Comparison of ENCODE assay signal across 1 cellular context in the genomic region with DNA sequence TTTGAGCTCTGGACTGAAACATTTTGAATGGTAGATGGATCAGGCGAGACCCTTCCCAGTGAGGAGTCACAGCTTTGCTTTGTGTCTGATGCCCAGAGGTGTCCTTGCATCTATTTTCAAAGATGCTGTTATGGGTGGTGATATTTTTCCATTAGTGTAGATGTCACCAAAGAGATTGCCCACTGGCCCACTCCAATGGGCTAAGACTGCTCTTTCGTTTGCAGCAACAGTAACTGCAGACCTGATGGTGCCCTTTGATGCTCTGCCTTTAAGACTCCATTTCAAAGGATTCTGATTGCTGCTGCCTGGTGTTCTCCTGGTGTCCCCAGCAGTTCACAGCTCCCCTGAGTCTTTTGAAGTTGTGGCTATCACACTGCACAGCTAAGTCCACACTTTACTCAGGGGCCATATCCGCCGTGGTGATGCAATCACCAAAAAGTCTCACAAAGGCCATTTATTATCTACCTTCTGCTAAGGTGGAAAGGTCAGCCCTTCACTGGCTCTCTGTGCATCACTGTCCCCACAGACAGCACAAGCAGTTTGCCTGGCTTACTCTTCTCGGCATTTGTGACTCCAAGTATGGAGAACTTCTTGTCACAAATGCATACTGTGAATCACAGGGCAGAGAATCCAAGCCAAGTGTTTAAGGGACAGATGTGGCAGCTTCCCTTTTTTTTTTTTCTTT.
TF ChIP-seq lines count a peak whose summit lies in the region.

No MANE protein-coding gene starts in this region.

TF ChIP-seq in HepG2, 621 proteins besides CTCF, POLR2A, EP300 and RAD21 (continued from another document and continues in another):
- TF ChIP-seq DBP (CRISPR knock-in tag; IDR thresholded peaks at IDR 0.05; ENCODE audit: not compliant biosample characterization) (peak; percentile 87), NCOA2 (CRISPR knock-in tag; IDR thresholded peaks at IDR 0.05) (peak; percentile 100), ZNF296 (CRISPR knock-in tag; conservative IDR thresholded peaks at IDR 0.05) (no peak), NR2F1 (CRISPR knock-in tag; IDR thresholded peaks at IDR 0.05) (peak; percentile 99), NFYB (CRISPR knock-in tag; IDR thresholded peaks at IDR 0.05) (peak; percentile 56), ZNF12 (CRISPR knock-in tag; IDR thresholded peaks at IDR 0.05) (peak; percentile 92), ZNF629 (CRISPR knock-in tag; conservative IDR thresholded peaks at IDR 0.05) (peak; percentile 79), HCFC1 (IDR thresholded peaks at IDR 0.05; ENCODE audit: low read depth, low read length) (no peak), ZNF431 (CRISPR knock-in tag; IDR thresholded peaks at IDR 0.05; ENCODE audit: borderline replicate concordance, low read depth) (peak; percentile 97), RXRB (CRISPR knock-in tag; IDR thresholded peaks at IDR 0.05; ENCODE audit: borderline replicate concordance) (peak; percentile 99), NFE2 (CRISPR knock-in tag; IDR thresholded peaks at IDR 0.05) (no peak), SIN3B (IDR thresholded peaks at IDR 0.05; ENCODE audit: low read length) (no peak; the same call in 1 of the 2 replicates), NFATC3 (CRISPR knock-in tag; IDR thresholded peaks at IDR 0.05) (peak; percentile 89; the same call in 1 of the 2 replicates), ARID5B (CRISPR knock-in tag; IDR thresholded peaks at IDR 0.05) (peak; percentile 100), ZNF557 (CRISPR knock-in tag; IDR thresholded peaks at IDR 0.05) (peak; percentile 97; the same call in 1 of the 2 replicates), ZFP36L2 (CRISPR knock-in tag; IDR thresholded peaks at IDR 0.05) (peak; percentile 81; the same call in 1 of the 2 replicates), ZBTB7B (CRISPR knock-in tag; IDR thresholded peaks at IDR 0.05) (peak; percentile 96), UBTF (CRISPR knock-in tag; IDR thresholded peaks at IDR 0.05) (peak; percentile 85), NR0B2 (CRISPR knock-in tag; IDR thresholded peaks at IDR 0.05) (no peak), ZNF30 (CRISPR knock-in tag; IDR thresholded peaks at IDR 0.05) (no peak), ZBTB4 (CRISPR knock-in tag; IDR thresholded peaks at IDR 0.05; ENCODE audit: borderline replicate concordance) (peak; percentile 99; the same call in 1 of the 2 replicates), KDM4B (CRISPR knock-in tag; IDR thresholded peaks at IDR 0.05) (peak; percentile 93), MAFG (CRISPR knock-in tag; IDR thresholded peaks at IDR 0.05) (no peak), ATAD3A (CRISPR knock-in tag; IDR thresholded peaks at IDR 0.05) (no peak), ZNF432 (CRISPR knock-in tag; IDR thresholded peaks at IDR 0.05; ENCODE audit: borderline replicate concordance) (no peak), ZSCAN22 (CRISPR knock-in tag; IDR thresholded peaks at IDR 0.05) (no peak), GPBP1L1 (CRISPR knock-in tag; IDR thresholded peaks at IDR 0.05) (no peak)
- TF ChIP-seq, protein P1, sequence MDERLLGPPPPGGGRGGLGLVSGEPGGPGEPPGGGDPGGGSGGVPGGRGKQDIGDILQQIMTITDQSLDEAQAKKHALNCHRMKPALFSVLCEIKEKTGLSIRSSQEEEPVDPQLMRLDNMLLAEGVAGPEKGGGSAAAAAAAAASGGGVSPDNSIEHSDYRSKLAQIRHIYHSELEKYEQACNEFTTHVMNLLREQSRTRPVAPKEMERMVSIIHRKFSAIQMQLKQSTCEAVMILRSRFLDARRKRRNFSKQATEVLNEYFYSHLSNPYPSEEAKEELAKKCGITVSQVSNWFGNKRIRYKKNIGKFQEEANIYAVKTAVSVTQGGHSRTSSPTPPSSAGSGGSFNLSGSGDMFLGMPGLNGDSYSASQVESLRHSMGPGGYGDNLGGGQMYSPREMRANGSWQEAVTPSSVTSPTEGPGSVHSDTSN (CRISPR knock-in tag; IDR thresholded peaks at IDR 0.05): peak; percentile 52; the same call in 1 of the 2 replicates
- TF ChIP-seq, protein P2, sequence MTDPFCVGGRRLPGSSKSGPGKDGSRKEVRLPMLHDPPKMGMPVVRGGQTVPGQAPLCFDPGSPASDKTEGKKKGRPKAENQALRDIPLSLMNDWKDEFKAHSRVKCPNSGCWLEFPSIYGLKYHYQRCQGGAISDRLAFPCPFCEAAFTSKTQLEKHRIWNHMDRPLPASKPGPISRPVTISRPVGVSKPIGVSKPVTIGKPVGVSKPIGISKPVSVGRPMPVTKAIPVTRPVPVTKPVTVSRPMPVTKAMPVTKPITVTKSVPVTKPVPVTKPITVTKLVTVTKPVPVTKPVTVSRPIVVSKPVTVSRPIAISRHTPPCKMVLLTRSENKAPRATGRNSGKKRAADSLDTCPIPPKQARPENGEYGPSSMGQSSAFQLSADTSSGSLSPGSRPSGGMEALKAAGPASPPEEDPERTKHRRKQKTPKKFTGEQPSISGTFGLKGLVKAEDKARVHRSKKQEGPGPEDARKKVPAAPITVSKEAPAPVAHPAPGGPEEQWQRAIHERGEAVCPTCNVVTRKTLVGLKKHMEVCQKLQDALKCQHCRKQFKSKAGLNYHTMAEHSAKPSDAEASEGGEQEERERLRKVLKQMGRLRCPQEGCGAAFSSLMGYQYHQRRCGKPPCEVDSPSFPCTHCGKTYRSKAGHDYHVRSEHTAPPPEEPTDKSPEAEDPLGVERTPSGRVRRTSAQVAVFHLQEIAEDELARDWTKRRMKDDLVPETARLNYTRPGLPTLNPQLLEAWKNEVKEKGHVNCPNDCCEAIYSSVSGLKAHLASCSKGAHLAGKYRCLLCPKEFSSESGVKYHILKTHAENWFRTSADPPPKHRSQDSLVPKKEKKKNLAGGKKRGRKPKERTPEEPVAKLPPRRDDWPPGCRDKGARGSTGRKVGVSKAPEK (CRISPR knock-in tag; IDR thresholded peaks at IDR 0.05; ENCODE audit: borderline replicate concordance): 0 out of 2 replicates have a peak, but pooled peaks have one; percentile 72
- TF ChIP-seq, protein P3, sequence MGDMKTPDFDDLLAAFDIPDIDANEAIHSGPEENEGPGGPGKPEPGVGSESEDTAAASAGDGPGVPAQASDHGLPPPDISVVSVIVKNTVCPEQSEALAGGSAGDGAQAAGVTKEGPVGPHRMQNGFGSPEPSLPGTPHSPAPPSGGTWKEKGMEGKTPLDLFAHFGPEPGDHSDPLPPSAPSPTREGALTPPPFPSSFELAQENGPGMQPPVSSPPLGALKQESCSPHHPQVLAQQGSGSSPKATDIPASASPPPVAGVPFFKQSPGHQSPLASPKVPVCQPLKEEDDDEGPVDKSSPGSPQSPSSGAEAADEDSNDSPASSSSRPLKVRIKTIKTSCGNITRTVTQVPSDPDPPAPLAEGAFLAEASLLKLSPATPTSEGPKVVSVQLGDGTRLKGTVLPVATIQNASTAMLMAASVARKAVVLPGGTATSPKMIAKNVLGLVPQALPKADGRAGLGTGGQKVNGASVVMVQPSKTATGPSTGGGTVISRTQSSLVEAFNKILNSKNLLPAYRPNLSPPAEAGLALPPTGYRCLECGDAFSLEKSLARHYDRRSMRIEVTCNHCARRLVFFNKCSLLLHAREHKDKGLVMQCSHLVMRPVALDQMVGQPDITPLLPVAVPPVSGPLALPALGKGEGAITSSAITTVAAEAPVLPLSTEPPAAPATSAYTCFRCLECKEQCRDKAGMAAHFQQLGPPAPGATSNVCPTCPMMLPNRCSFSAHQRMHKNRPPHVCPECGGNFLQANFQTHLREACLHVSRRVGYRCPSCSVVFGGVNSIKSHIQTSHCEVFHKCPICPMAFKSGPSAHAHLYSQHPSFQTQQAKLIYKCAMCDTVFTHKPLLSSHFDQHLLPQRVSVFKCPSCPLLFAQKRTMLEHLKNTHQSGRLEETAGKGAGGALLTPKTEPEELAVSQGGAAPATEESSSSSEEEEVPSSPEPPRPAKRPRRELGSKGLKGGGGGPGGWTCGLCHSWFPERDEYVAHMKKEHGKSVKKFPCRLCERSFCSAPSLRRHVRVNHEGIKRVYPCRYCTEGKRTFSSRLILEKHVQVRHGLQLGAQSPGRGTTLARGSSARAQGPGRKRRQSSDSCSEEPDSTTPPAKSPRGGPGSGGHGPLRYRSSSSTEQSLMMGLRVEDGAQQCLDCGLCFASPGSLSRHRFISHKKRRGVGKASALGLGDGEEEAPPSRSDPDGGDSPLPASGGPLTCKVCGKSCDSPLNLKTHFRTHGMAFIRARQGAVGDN (CRISPR knock-in tag; IDR thresholded peaks at IDR 0.05): peak; percentile 56
- TF ChIP-seq, protein P4, sequence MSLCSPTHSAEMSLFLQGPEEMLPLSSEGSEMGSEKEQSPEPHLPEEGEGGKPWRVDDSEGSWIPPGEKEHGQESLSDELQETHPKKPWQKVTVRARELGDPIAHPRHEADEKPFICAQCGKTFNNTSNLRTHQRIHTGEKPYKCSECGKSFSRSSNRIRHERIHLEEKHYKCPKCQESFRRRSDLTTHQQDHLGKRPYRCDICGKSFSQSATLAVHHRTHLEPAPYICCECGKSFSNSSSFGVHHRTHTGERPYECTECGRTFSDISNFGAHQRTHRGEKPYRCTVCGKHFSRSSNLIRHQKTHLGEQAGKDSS (CRISPR knock-in tag; IDR thresholded peaks at IDR 0.05; ENCODE audit: borderline replicate concordance, low read depth): peak; percentile 97
